Comparison of ENCODE assay signal across 29 cellular contexts in the genomic region with DNA sequence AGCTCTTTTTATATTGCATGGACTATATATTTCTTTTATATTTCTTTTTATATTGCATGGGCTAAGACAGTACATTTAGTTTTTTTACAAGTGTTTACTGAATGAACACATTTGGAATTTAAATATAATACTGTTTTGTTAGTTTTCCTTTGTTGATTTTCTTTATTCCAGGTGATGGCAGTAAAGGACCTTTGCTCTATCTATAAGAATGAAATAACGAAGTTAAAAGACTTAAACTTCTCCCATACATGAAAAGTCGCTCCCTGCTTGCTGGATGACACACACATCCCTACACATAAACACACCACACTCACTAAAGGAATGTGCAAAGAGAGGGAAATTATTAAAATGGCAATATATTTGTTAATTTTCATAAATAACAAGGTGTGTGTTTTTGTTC.
DNase-seq lines count a peak whose midpoint lies in the region; ATAC-seq and TF ChIP-seq lines count a peak whose summit lies in the region.
"Had no signal": no experiment of that assay in that cellular context is flagged by ENCODE, and none has a peak within 500 bp of the region (broad histone marks: within the 10 kb centered on the region; RNA-seq: fewer than 3 reads in every experiment).

No MANE protein-coding gene starts in this region.

- RAD21 ChIA-PET in HCT116 (lab: Charles Lee; ENCODE audit: low non-redundant PET in 1 of 2, low total read pairs in 2 of 2, uncharacterized antibody in 2 of 2, unreplicated experiment in 2 of 2): interaction anchor here in 1 of 2 experiments (1.0 kb wide), 1 partner anchor 164 kb away, joined by 3 read pairs; no protein-coding TSS in a partner anchor

- H3K27ac ChIP-seq in HCT116 (ENCODE audit: low read depth, low read length) (no peak overlapping the region), PC-3 (ENCODE audit: low read length) (no peak overlapping the region), prostate gland (no peak overlapping the region), smooth muscle cell (ENCODE audit: low read depth) (no peak overlapping the region)
- H3K27ac ChIP-seq: ascending aorta, heart left ventricle, tibial nerve had no signal

- H3K4me1 Mint-ChIP-seq in chondrocyte (ENCODE audit: low read depth): no peaks in the 10 kb centered on the region
- H3K4me1 Mint-ChIP-seq: mesothelial cell of epicardium, naive B cell had no signal

- H3K36me3 ChIP-seq in HCT116 (ENCODE audit: control insufficient read depth in 1 of 2, insufficient read depth in 2 of 2, low read length in 2 of 2) (no peaks in the 10 kb centered on the region), PC-3 (ENCODE audit: low read depth, low read length) (no peaks in the 10 kb centered on the region; the same call in 1 of the 2 replicates), prostate gland (no peaks in the 10 kb centered on the region), smooth muscle cell (ENCODE audit: low read depth) (no peaks in the 10 kb centered on the region)
- H3K36me3 ChIP-seq: ascending aorta, heart left ventricle, tibial nerve had no signal

- no peaks in the 10 kb centered on the region for H3K9me2 ChIP-seq in HCT116 (ENCODE audit: insufficient read depth)
- no peaks in the 10 kb centered on the region for H3K9me2 ChIP-seq in PC-3 (replicated peaks; ENCODE audit: low read length)

- H3K79me2 ChIP-seq in HCT116 (ENCODE audit: insufficient read depth, low read length) (no peaks in the 10 kb centered on the region), PC-3 (ENCODE audit: low read length) (no peaks in the 10 kb centered on the region), smooth muscle cell (ENCODE audit: low read depth) (no peaks in the 10 kb centered on the region)

- H3K9ac ChIP-seq in HCT116 (ENCODE audit: low read length) (no peak overlapping the region), PC-3 (ENCODE audit: low read length) (no peak overlapping the region), smooth muscle cell (ENCODE audit: low read depth) (no peak overlapping the region)

- H3K4me3 ChIP-seq in HCT116 (replicated peaks in 1 of 2; ENCODE audit: low read depth in 1 of 2, low read length in 2 of 2): no peak overlapping the region
- no peak overlapping the region for H3K4me3 ChIP-seq in PC-3 (ENCODE audit: low read length)
- H3K4me3 ChIP-seq in prostate gland: no peak overlapping the region
- no peak overlapping the region for H3K4me3 ChIP-seq in smooth muscle cell
- H3K4me3 ChIP-seq: ascending aorta, heart left ventricle, tibial nerve had no signal

- peak; percentile 38; the same call in 1 of the 2 replicates for ATAC-seq in HCT116
- ATAC-seq in PC-3: peak; percentile 68
- ATAC-seq: effector memory CD8-positive, alpha-beta T cell; heart left ventricle had no signal

- H3K4me2 ChIP-seq in HCT116 (ENCODE audit: low read length) (no peak overlapping the region), PC-3 (ENCODE audit: low read length) (no peak overlapping the region), smooth muscle cell (no peak overlapping the region)

- BruUV-seq in HCT116 (replicated peaks; lab: Mats Ljungman, UMichigan): no TSS peak
- no TSS peak for BruUV-seq in PC-3 (replicated peaks; lab: Mats Ljungman, UMichigan)

- no peaks in the 10 kb centered on the region for H3K4me1 ChIP-seq in HCT116 (ENCODE audit: control insufficient read depth in 1 of 2, insufficient read depth in 2 of 2, low read length in 2 of 2)
- no peaks in the 10 kb centered on the region for H3K4me1 ChIP-seq in PC-3 (ENCODE audit: insufficient read depth, low read length)
- H3K4me1 ChIP-seq in prostate gland (replicated peaks): no peaks in the 10 kb centered on the region
- no peaks in the 10 kb centered on the region for H3K4me1 ChIP-seq in smooth muscle cell (ENCODE audit: low read depth)
- H3K4me1 ChIP-seq: ascending aorta, heart left ventricle, tibial nerve had no signal

- peaks cover 13% of the 10 kb centered on the region for H3K27me3 Mint-ChIP-seq in chondrocyte (ENCODE audit: low read depth)
- H3K27me3 Mint-ChIP-seq: activated naive CD8-positive, alpha-beta T cell; effector memory CD8-positive, alpha-beta T cell; naive B cell had no signal

- intact Hi-C loops in HCT116 (cut with micrococcal nuclease): loop anchor here (1.0 to 2.0 kb wide), 2 partner anchors 87 to 165 kb away; no protein-coding TSS in a partner anchor
- intact Hi-C loops in PC-3 (cut with micrococcal nuclease): loop anchor here (1.0 to 10.0 kb wide), 4 partner anchors 38 to 365 kb away; no protein-coding TSS in a partner anchor
- intact Hi-C loops in prostate gland (cut with DNase I): no loop called here

- peaks cover 13% of the 10 kb centered on the region for H3K9me3 Mint-ChIP-seq in chondrocyte (ENCODE audit: low read depth)

- H3K9me3 ChIP-seq in HCT116 (ENCODE audit: control insufficient read depth in 1 of 2, insufficient read depth in 1 of 2, low read depth in 1 of 2, low read length in 2 of 2) (no peaks in the 10 kb centered on the region), PC-3 (ENCODE audit: low read length) (no peaks in the 10 kb centered on the region), prostate gland (no peaks in the 10 kb centered on the region), smooth muscle cell (replicated peaks; ENCODE audit: low read depth) (no peaks in the 10 kb centered on the region)
- H3K9me3 ChIP-seq: ascending aorta had no signal

- TF ChIP-seq POLR2A in HCT116 (IDR thresholded peaks at IDR 0.05; ENCODE audit: borderline replicate concordance, extremely low read depth, insufficient read depth, insufficient read length) (no peak), prostate gland (IDR thresholded peaks at IDR 0.05) (no peak)

- peak; percentile 68 for TF ChIP-seq RAD21 in HCT116 (IDR thresholded peaks at IDR 0.05; ENCODE audit: low read depth)

- CTCF ChIA-PET in HCT116 (lab: Charles Lee): interaction anchor here (2.7 kb wide), 1 partner anchor 164 kb away, joined by 24 read pairs; no protein-coding TSS in a partner anchor
- CTCF ChIA-PET in PC-3 (lab: Charles Lee): no interaction called here

- H3K36me3 Mint-ChIP-seq in chondrocyte (ENCODE audit: low read depth): no peaks in the 10 kb centered on the region
- H3K36me3 Mint-ChIP-seq: activated naive CD8-positive, alpha-beta T cell; mesothelial cell of epicardium; naive B cell had no signal

- DNase-seq in HCT116 (ENCODE audit: low read depth, low spot score) (peak; percentile 4), PC-3 (peak; percentile 48), chondrocyte (ENCODE audit: low spot score) (no peak), prostate gland (ENCODE audit: low spot score) (no peak), smooth muscle cell (lab: John Stamatoyannopoulos, UW; ENCODE audit: unreplicated experiment) (no peak)
- DNase-seq in activated T-cell treated with anti-CD3 and anti-CD28 coated beads, Interleukin-2, amount 50 U/mL, for 1 hour: no peak
- no peak for DNase-seq in activated CD8-positive, alpha-beta memory T cell treated with anti-CD3 and anti-CD28 coated beads, Interleukin-2, amount 50 U/mL, for 4 hours
- DNase-seq: activated CD4-positive, alpha-beta T cell treated with anti-CD3 and anti-CD28 coated beads for 48 hours; activated effector memory CD4-positive, alpha-beta T cell treated with anti-CD3 and anti-CD28 coated beads, Interleukin-2, amount 50 U/mL, for 16 hours; activated T-cell treated with anti-CD3 and anti-CD28 coated beads for 4 hours; cortex of kidney; effector memory CD8-positive, alpha-beta T cell; foreskin melanocyte; GF-D8; GOT3; heart left ventricle; kidney glomerular epithelial cell; naive B cell; NCI-H1417 treated with DMSO at 0.1 percent for 48 hours; NCI-H2029 treated with DMSO at 0.1 percent for 48 hours; NCI-H526; SIG-M5; stimulated activated CD4-positive, alpha-beta T cell treated with anti-CD3 and anti-CD28 coated beads, Interleukin-15, amount 100 ng/mL, for 24 hours; stimulated activated CD4-positive, alpha-beta T cell treated with anti-CD3 and anti-CD28 coated beads, Interleukin-4, amount 100 ng/mL, for 4 hours; T-helper 9 cell had no signal

- no peak overlapping the region for H3K27ac Mint-ChIP-seq in chondrocyte (ENCODE audit: unreplicated experiment)
- H3K27ac Mint-ChIP-seq: activated naive CD8-positive, alpha-beta T cell; effector memory CD8-positive, alpha-beta T cell; mesothelial cell of epicardium; naive B cell had no signal

- H2AFZ ChIP-seq in HCT116 (ENCODE audit: low read depth, low read length, poor library complexity, severe bottlenecking) (peak overlapping the region; percentile 92), PC-3 (ENCODE audit: low read length) (no peak overlapping the region), smooth muscle cell (ENCODE audit: low read depth) (no peak overlapping the region)

- TF ChIP-seq CTCF in HCT116 (IDR thresholded peaks at IDR 0.05 in 2 of 3, conservative IDR thresholded peaks at IDR 0.05 in 1 of 3; ENCODE audit: borderline replicate concordance in 1 of 3, insufficient read depth in 1 of 3, low read depth in 2 of 3, low read length in 2 of 3): peak in 2 of 3 experiments; percentile 30 to 57; a peak in 2 of 6 replicates
- TF ChIP-seq CTCF in PC-3 (conservative IDR thresholded peaks at IDR 0.05; ENCODE audit: low read depth, low read length): peak; percentile 54
- TF ChIP-seq CTCF in chondrocyte (IDR thresholded peaks at IDR 0.05): peak; percentile 10
- TF ChIP-seq CTCF in prostate gland (IDR thresholded peaks at IDR 0.05): no peak
- no peak for TF ChIP-seq CTCF in smooth muscle cell (IDR thresholded peaks at IDR 0.05; ENCODE audit: borderline replicate concordance, insufficient read depth, poor library complexity, severe bottlenecking)

- 45% methylated on average over 2 of the region's 2 CpGs for WGBS in prostate gland
- WGBS in smooth muscle cell (ENCODE audit: low lambda C conversion rate): 71% methylated on average over 2 of the region's 2 CpGs

- H3K27me3 ChIP-seq in HCT116 (ENCODE audit: insufficient read depth, low read length) (no peaks in the 10 kb centered on the region), PC-3 (ENCODE audit: low read length) (no peaks in the 10 kb centered on the region), prostate gland (replicated peaks; ENCODE audit: insufficient read depth) (no peaks in the 10 kb centered on the region), smooth muscle cell (ENCODE audit: low read depth) (no peaks in the 10 kb centered on the region)
- H3K27me3 ChIP-seq: ascending aorta, heart left ventricle, tibial nerve had no signal

- H4K20me1 ChIP-seq in HCT116 (ENCODE audit: insufficient read depth) (no peaks in the 10 kb centered on the region), PC-3 (ENCODE audit: low read length) (no peaks in the 10 kb centered on the region), smooth muscle cell (ENCODE audit: low read depth) (no peaks in the 10 kb centered on the region)

- H3K4me3 Mint-ChIP-seq in chondrocyte (ENCODE audit: unreplicated experiment): no peak overlapping the region
- H3K4me3 Mint-ChIP-seq: activated naive CD8-positive, alpha-beta T cell; effector memory CD8-positive, alpha-beta T cell; mesothelial cell of epicardium; naive B cell had no signal

- H3F3A ChIP-seq in PC-3 (ENCODE audit: low read length, unreplicated experiment) (no peaks in the 10 kb centered on the region), smooth muscle cell (ENCODE audit: low read depth) (no peaks in the 10 kb centered on the region)

- POLR2A ChIA-PET in HCT116 (lab: Charles Lee) (interaction anchor here (0.8 kb wide), 1 partner anchor 549 kb away, joined by 3 read pairs; no protein-coding TSS in a partner anchor), PC-3 (lab: Charles Lee; ENCODE audit: unreplicated experiment) (no interaction called here)

Comparison
In these comparisons a context has a peak if more than half of its experiments do, and no peak if none do; other contexts are left out.
1. DNase-seq: peak in HCT116 (single experiment) and PC-3 (single experiment); none in chondrocyte (single experiment), prostate gland (single experiment), activated T-cell treated with anti-CD3 and anti-CD28 coated beads, Interleukin-2, amount 50 U/mL, for 1 hour (single experiment), smooth muscle cell (single experiment) and activated CD8-positive, alpha-beta memory T cell treated with anti-CD3 and anti-CD28 coated beads, Interleukin-2, amount 50 U/mL, for 4 hours (single experiment).
2. CTCF ChIP-seq: peak in HCT116 (2 of 3), PC-3 (single experiment) and chondrocyte (single experiment); none in prostate gland (0 of 4) and smooth muscle cell (single experiment).